2 cellular contexts compared by ENCODE assay signal in the genomic region with DNA sequence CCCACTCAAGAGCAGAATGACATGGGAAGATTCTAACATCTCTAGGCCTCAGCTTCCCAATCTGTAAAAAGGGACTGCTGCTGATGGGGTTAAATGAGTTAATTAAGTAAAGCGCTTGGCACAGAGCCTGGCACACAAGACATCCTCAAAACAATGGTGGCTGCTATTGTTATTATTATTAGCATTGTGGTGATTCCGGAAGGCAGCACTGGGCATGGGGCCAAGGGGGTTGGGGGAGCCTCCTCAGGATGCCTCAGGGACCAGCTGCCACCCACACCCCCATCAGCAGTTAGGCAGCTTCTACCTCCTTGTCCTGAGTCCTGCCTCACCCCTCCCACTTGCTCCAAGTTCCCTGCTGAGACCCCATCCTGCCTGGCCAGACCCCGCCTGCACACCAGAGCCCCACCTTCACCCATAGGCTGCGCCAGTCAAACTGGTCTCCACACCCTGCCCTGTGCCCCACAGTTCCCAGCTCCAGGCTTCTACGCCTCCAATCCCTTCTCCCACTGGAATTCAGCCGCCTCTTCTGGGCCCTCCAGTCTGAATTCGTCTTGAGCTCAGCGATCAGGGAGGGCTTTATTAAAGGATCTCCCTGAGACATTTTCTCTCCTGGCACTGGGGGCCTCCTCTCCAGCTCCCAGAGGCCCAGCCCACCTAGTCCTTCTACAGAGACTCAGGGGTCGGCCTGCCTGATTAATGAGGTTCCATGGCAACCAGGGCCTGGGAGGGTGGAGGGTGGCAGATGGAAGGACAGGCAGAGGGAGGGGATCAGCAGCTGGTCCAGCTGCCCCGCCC.
TF ChIP-seq lines count a peak whose summit lies in the region.

No MANE protein-coding gene starts in this region.

TF ChIP-seq in A549, 52 proteins besides CTCF, POLR2A, EP300 and RAD21:
- TF ChIP-seq SREBF2 (IDR thresholded peaks at IDR 0.05) = no peak
- no peak for TF ChIP-seq FOSB (CRISPR knock-in tag; IDR thresholded peaks at IDR 0.05)
- TF ChIP-seq HDAC2 (IDR thresholded peaks at IDR 0.05) = no peak
- no peak for TF ChIP-seq ZNF302 (CRISPR knock-in tag; IDR thresholded peaks at IDR 0.05)

TF ChIP-seq in GM23338, 12 proteins besides CTCF, POLR2A, EP300 and RAD21:
- TF ChIP-seq ETS1 (IDR thresholded peaks at IDR 0.05) (no peak), NANOG (IDR thresholded peaks at IDR 0.05; ENCODE audit: borderline replicate concordance) (no peak), POLR2AphosphoS5 (IDR thresholded peaks at IDR 0.05; ENCODE audit: low read depth) (0 out of 2 replicates have a peak, but pooled peaks have one; percentile 36)
